Comparison of ENCODE assay signal across 22 cellular contexts in the genomic region with DNA sequence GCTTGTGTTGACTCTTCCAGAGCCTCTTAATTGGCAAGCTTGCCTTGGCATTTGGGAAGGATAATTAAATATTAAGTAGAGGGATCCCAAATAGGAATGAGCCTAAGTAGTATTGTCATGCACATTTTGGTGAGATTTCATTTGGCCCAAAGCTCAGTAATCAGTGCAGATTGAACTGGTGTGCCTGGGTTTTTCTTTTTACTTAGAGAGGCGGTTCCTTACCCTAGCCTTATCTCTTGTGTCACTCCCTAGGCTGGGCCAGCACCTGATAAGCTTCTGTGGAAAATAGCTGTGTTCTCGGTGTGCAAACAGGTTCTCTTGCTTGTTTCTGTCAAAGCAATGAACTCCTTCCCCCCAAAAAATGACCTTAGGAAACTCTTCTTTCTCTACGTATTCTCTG.
"Had no signal": no experiment of that assay in that cellular context is flagged by ENCODE, and none has a peak within 500 bp of the region (broad histone marks: within the 10 kb centered on the region; RNA-seq: fewer than 3 reads in every experiment).

No MANE protein-coding gene starts in this region.

- H3K36me3 ChIP-seq: heart left ventricle, neutrophil, ovary, right atrium auricular region, thyroid gland had no signal

- H3K4me3 ChIP-seq: coronary artery, heart left ventricle, ovary, psoas muscle, right atrium auricular region, thyroid gland had no signal

- H3K4me1 ChIP-seq: psoas muscle, thyroid gland had no signal

- H3K27me3 ChIP-seq: heart left ventricle, ovary, right atrium auricular region, thyroid gland had no signal

- FAIRE-seq: bronchial epithelial cell had no signal

- ATAC-seq: heart left ventricle; left cardiac atrium; psoas muscle; stimulated activated naive CD8-positive, alpha-beta T cell treated with anti-CD3 and anti-CD28 coated beads, Interleukin-15, Interleukin-2, amounts not matched to agents 100 U/mL and 50 U/mL, for 24 hours; WTC11 had no signal

- H3K27ac ChIP-seq: coronary artery, epithelial cell of prostate, heart left ventricle, neutrophil, ovary, psoas muscle, right atrium auricular region, thyroid gland had no signal

- DNase-seq: activated CD4-positive, alpha-beta T cell treated with anti-CD3 and anti-CD28 coated beads for 4 hours; activated CD4-positive, alpha-beta T cell treated with anti-CD3 and anti-CD28 coated beads, Interleukin-2, amount 50 U/mL, for 48 hours; activated effector memory CD4-positive, alpha-beta T cell treated with Interleukin-2 at 50 U/mL for 16 hours; activated naive CD4-positive, alpha-beta T cell treated with anti-CD3 and anti-CD28 coated beads for 36 hours; activated naive CD8-positive, alpha-beta T cell treated with anti-CD3 and anti-CD28 coated beads, Interleukin-2, amount 10 ng/mL, durations not matched to agents 7 days and 5 days; activated T-cell treated with anti-CD3 and anti-CD28 coated beads, Interleukin-2, amount 50 U/mL, for 48 hours; amniotic stem cell; heart left ventricle; left cardiac atrium; mesenchymal stem cell; ovary; psoas muscle; stimulated activated CD4-positive, alpha-beta T cell treated with anti-CD3 and anti-CD28 coated beads, Interleukin-4, amount 100 ng/mL, for 4 hours; stimulated activated naive CD8-positive, alpha-beta T cell treated with anti-CD3 and anti-CD28 coated beads, Interleukin-15, Interleukin-2, amounts not matched to agents 100 U/mL and 50 U/mL, for 24 hours; substantia nigra; thyroid gland had no signal

- H3K9me3 ChIP-seq: heart left ventricle, neutrophil, ovary, psoas muscle, right atrium auricular region, thyroid gland had no signal
